Comparison of ENCODE assay signal across 8 cellular contexts in genomic region chr10:97737770-97738265, GRCh38. TPM values are rescaled to one million over a fixed set of nuclear protein-coding genes. Genes with fewer than 3 reads are reported as not detected.
DNase-seq lines count a peak whose midpoint lies in the region; ATAC-seq and TF ChIP-seq lines count a peak whose summit lies in the region.

No MANE protein-coding gene starts in this region.

- intact Hi-C loops in ascending aorta (cut with DNase I), result loop anchor here (2.0 to 10.0 kb wide), 3 partner anchors 51 to 313 kb away; partner anchors contain the start of genes AVPI1 and PGAM1

- no peak for TF ChIP-seq CTCF in ascending aorta (IDR thresholded peaks at IDR 0.05)

- H3K27ac ChIP-seq in ascending aorta (peak overlapping the region; percentile 97), mesodermal cell (ENCODE audit: low read depth, low read length, severe bottlenecking) (peak overlapping the region; percentile 89)

- 33 to 37% methylated on average over 13 to 14 of the region's 14 CpGs for WGBS in mesodermal cell (ENCODE audit: insufficient coverage in 2 of 2), 2 experiments

- H3K4me1 ChIP-seq in ascending aorta, result peaks cover 2 to 20% of the 10 kb centered on the region in 2 donors
- peaks cover 6% of the 10 kb centered on the region for H3K4me1 ChIP-seq in mesodermal cell (ENCODE audit: control insufficient read depth, insufficient read depth, low read length, poor library complexity, severe bottlenecking)

- POLR2A ChIA-PET in HEK293T (lab: Yijun Ruan, JAX), result no interaction called here

- CTCF ChIA-PET in HEK293T (lab: Yijun Ruan, JAX), result no interaction called here

- H3K27me3 ChIP-seq in ascending aorta, result no peaks in the 10 kb centered on the region

- H3K36me3 ChIP-seq in ascending aorta, result peaks cover under 1 to 9% of the 10 kb centered on the region in 2 donors
- H3K36me3 ChIP-seq in mesodermal cell (ENCODE audit: control insufficient read depth, insufficient read depth, low read length), result peaks cover 33% of the 10 kb centered on the region

- no peak for DNase-seq in ascending aorta (ENCODE audit: low spot score in 2 of 2)
- no peak for DNase-seq in NK-92 treated with Interleukin-12 subunit alpha and Interleukin-12 subunit beta, amount 100 ng/mL, for 24 hours (lab: John Stamatoyannopoulos, UW)
- no peak for DNase-seq in HEK293T (ENCODE audit: extremely low spot score)
- DNase-seq in DMS79 treated with DMSO at 0.1 percent for 48 hours (lab: John Stamatoyannopoulos, UW), result no peak

- H3K4me3 ChIP-seq in ascending aorta (peak overlapping the region; percentile 100), mesodermal cell (ENCODE audit: extremely low read depth, insufficient read depth, low read length, poor library complexity, severe bottlenecking) (peak overlapping the region; percentile 95)

- H3K9me3 ChIP-seq in ascending aorta (no peaks in the 10 kb centered on the region), mesodermal cell (ENCODE audit: control insufficient read depth, low read length) (peaks cover 6% of the 10 kb centered on the region)

- peak; percentile 2 for ATAC-seq in GM18519 (IDR thresholded peaks at IDR 0.05; ENCODE audit: low FRiP score, unreplicated experiment)
- peak; percentile 6 for ATAC-seq in HG02981 (IDR thresholded peaks at IDR 0.05; ENCODE audit: unreplicated experiment)
- ATAC-seq in HG03378 (IDR thresholded peaks at IDR 0.05; ENCODE audit: unreplicated experiment), result no peak

TF ChIP-seq in HEK293T, 16 proteins besides CTCF, POLR2A, EP300 and RAD21:
- TF ChIP-seq HDGF (IDR thresholded peaks at IDR 0.05; ENCODE audit: borderline replicate concordance) (no peak), SP1 (IDR thresholded peaks at IDR 0.05) (no peak), BHLHE40 (IDR thresholded peaks at IDR 0.05; ENCODE audit: borderline replicate concordance) (no peak), FOXM1 (IDR thresholded peaks at IDR 0.05; ENCODE audit: borderline replicate concordance) (no peak), FOXA1 (IDR thresholded peaks at IDR 0.05) (no peak), L3MBTL2 (conservative IDR thresholded peaks at IDR 0.05) (no peak), CTBP1 (IDR thresholded peaks at IDR 0.05; ENCODE audit: borderline replicate concordance) (no peak)

RNA-seq across cellular contexts. Expression of gene ZFYVE27, which starts 0.9 kb away (rescaled TPM):
- 62.2 TPM for total RNA-seq in ascending aorta
- 18.5 TPM for polyA plus RNA-seq in mesodermal cell (2013, experiment 1 of 2)
- polyA plus RNA-seq in mesodermal cell (2013, experiment 2 of 2), result 16.0 TPM

RNA-seq across cellular contexts. Expression of gene MARVELD1, which starts 24.3 kb away (rescaled TPM):
- 43.7 TPM for total RNA-seq in ascending aorta
- 48.3 TPM for polyA plus RNA-seq in mesodermal cell (2013, experiment 1 of 2)
- 43.2 TPM for polyA plus RNA-seq in mesodermal cell (2013, experiment 2 of 2)

RNA-seq across cellular contexts. Expression of gene SFRP5, which starts 34.0 kb away (rescaled TPM):
- total RNA-seq in ascending aorta, result not detected
- 2.1 TPM for polyA plus RNA-seq in mesodermal cell (2013, experiment 1 of 2)
- polyA plus RNA-seq in mesodermal cell (2013, experiment 2 of 2), result 0.71 TPM

RNA-seq across cellular contexts. Expression of gene AVPI1, which starts 50.8 kb away (rescaled TPM):
- total RNA-seq in ascending aorta, result 23.7 TPM
- polyA plus RNA-seq in mesodermal cell (2013, experiment 1 of 2), result 4.1 TPM
- 3.9 TPM for polyA plus RNA-seq in mesodermal cell (2013, experiment 2 of 2)
